ENCODE assay signal across 1 cellular context in genomic region chr19:48835734-48836088, GRCh38.
TF ChIP-seq lines count a peak whose summit lies in the region.

No MANE protein-coding gene starts in this region.

TF ChIP-seq in GM12878, 131 proteins besides CTCF, POLR2A, EP300 and RAD21 (continued from another document and continues in another):
- peak; percentile 62; the same call in 1 of the 3 replicates for TF ChIP-seq POU2F2 (IDR thresholded peaks at IDR 0.05; ENCODE audit: borderline replicate concordance, low read depth, low read length)
- no peak for TF ChIP-seq HDGF (IDR thresholded peaks at IDR 0.05)
- TF ChIP-seq SMAD5 (IDR thresholded peaks at IDR 0.05; ENCODE audit: low read depth) = no peak
- TF ChIP-seq, protein P1, sequence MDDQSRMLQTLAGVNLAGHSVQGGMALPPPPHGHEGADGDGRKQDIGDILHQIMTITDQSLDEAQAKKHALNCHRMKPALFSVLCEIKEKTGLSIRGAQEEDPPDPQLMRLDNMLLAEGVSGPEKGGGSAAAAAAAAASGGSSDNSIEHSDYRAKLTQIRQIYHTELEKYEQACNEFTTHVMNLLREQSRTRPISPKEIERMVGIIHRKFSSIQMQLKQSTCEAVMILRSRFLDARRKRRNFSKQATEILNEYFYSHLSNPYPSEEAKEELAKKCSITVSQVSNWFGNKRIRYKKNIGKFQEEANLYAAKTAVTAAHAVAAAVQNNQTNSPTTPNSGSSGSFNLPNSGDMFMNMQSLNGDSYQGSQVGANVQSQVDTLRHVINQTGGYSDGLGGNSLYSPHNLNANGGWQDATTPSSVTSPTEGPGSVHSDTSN (IDR thresholded peaks at IDR 0.05; ENCODE audit: insufficient replicate concordance, low read depth, low read length) = peak; percentile 9
- no peak for TF ChIP-seq CHD2 (IDR thresholded peaks at IDR 0.05; ENCODE audit: borderline replicate concordance, low read depth, low read length)
- no peak for TF ChIP-seq STAT3 (IDR thresholded peaks at IDR 0.05; ENCODE audit: low read depth, low read length)
- no peak for TF ChIP-seq KAT2A (conservative IDR thresholded peaks at IDR 0.05; ENCODE audit: control insufficient read depth, low read depth, low read length)
- TF ChIP-seq ESRRA (IDR thresholded peaks at IDR 0.05; ENCODE audit: low read length) = no peak
- no peak for TF ChIP-seq IRF5 (IDR thresholded peaks at IDR 0.05; ENCODE audit: borderline replicate concordance)
- TF ChIP-seq KLF5 (IDR thresholded peaks at IDR 0.05; ENCODE audit: partially characterized antibody) = no peak
- TF ChIP-seq, protein P2, sequence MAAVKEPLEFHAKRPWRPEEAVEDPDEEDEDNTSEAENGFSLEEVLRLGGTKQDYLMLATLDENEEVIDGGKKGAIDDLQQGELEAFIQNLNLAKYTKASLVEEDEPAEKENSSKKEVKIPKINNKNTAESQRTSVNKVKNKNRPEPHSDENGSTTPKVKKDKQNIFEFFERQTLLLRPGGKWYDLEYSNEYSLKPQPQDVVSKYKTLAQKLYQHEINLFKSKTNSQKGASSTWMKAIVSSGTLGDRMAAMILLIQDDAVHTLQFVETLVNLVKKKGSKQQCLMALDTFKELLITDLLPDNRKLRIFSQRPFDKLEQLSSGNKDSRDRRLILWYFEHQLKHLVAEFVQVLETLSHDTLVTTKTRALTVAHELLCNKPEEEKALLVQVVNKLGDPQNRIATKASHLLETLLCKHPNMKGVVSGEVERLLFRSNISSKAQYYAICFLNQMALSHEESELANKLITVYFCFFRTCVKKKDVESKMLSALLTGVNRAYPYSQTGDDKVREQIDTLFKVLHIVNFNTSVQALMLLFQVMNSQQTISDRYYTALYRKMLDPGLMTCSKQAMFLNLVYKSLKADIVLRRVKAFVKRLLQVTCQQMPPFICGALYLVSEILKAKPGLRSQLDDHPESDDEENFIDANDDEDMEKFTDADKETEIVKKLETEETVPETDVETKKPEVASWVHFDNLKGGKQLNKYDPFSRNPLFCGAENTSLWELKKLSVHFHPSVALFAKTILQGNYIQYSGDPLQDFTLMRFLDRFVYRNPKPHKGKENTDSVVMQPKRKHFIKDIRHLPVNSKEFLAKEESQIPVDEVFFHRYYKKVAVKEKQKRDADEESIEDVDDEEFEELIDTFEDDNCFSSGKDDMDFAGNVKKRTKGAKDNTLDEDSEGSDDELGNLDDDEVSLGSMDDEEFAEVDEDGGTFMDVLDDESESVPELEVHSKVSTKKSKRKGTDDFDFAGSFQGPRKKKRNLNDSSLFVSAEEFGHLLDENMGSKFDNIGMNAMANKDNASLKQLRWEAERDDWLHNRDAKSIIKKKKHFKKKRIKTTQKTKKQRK (IDR thresholded peaks at IDR 0.05; ENCODE audit: low read depth, low read length) = no peak
- no peak for TF ChIP-seq MTA3 (IDR thresholded peaks at IDR 0.05; ENCODE audit: borderline replicate concordance, low read length)
- TF ChIP-seq NR2C1 (IDR thresholded peaks at IDR 0.05) = peak; percentile 67
- TF ChIP-seq E4F1 (IDR thresholded peaks at IDR 0.05; ENCODE audit: borderline replicate concordance, partially characterized antibody) = no peak
- TF ChIP-seq HDAC6 (IDR thresholded peaks at IDR 0.05; ENCODE audit: unreplicated experiment) = no peak
- TF ChIP-seq SKIL (IDR thresholded peaks at IDR 0.05; ENCODE audit: low read depth, poor library complexity, severe bottlenecking) = peak; percentile 64
- TF ChIP-seq SREBF1 (IDR thresholded peaks at IDR 0.05; ENCODE audit: low read length) = no peak
- no peak for TF ChIP-seq BMI1 (IDR thresholded peaks at IDR 0.05; ENCODE audit: borderline replicate concordance)
- no peak for TF ChIP-seq ZNF274 (IDR thresholded peaks at IDR 0.05; ENCODE audit: insufficient read depth, insufficient read length)
- TF ChIP-seq CBX3 (IDR thresholded peaks at IDR 0.05; ENCODE audit: borderline replicate concordance, low read depth) = no peak
- TF ChIP-seq BCLAF1 (IDR thresholded peaks at IDR 0.05) = no peak
- no peak for TF ChIP-seq CEBPB (IDR thresholded peaks at IDR 0.05; ENCODE audit: borderline replicate concordance in 1 of 2, low read depth in 2 of 2, low read length in 2 of 2)
- no peak for TF ChIP-seq CHD1 (IDR thresholded peaks at IDR 0.05; ENCODE audit: low read depth, low read length)
- TF ChIP-seq JUNB (IDR thresholded peaks at IDR 0.05) = no peak
- TF ChIP-seq TARDBP (IDR thresholded peaks at IDR 0.05; ENCODE audit: borderline replicate concordance) = no peak
- TF ChIP-seq, protein P3, sequence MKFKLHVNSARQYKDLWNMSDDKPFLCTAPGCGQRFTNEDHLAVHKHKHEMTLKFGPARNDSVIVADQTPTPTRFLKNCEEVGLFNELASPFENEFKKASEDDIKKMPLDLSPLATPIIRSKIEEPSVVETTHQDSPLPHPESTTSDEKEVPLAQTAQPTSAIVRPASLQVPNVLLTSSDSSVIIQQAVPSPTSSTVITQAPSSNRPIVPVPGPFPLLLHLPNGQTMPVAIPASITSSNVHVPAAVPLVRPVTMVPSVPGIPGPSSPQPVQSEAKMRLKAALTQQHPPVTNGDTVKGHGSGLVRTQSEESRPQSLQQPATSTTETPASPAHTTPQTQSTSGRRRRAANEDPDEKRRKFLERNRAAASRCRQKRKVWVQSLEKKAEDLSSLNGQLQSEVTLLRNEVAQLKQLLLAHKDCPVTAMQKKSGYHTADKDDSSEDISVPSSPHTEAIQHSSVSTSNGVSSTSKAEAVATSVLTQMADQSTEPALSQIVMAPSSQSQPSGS (IDR thresholded peaks at IDR 0.05; ENCODE audit: low read length) = no peak
- no peak for TF ChIP-seq EZH2 (IDR thresholded peaks at IDR 0.05; ENCODE audit: borderline replicate concordance, control insufficient read depth, low read depth, low read length)
- 0 out of 2 replicates have a peak, but pooled peaks have one; percentile 52 for TF ChIP-seq MEF2A (IDR thresholded peaks at IDR 0.05; ENCODE audit: insufficient read depth, low read depth, low read length)
- peak; percentile 85 for TF ChIP-seq ZNF592 (IDR thresholded peaks at IDR 0.05)
- TF ChIP-seq FOS (IDR thresholded peaks at IDR 0.05; ENCODE audit: borderline replicate concordance, extremely low read depth, insufficient read length) = no peak
- peak; percentile 55; the same call in 1 of the 2 replicates for TF ChIP-seq IKZF1 (conservative IDR thresholded peaks at IDR 0.05)
- TF ChIP-seq SMC3 (IDR thresholded peaks at IDR 0.05; ENCODE audit: borderline replicate concordance, low read length) = peak; percentile 94
- TF ChIP-seq ZSCAN29 (IDR thresholded peaks at IDR 0.05) = no peak
- TF ChIP-seq EGR1 (IDR thresholded peaks at IDR 0.05; ENCODE audit: borderline replicate concordance in 1 of 2, low read depth in 2 of 2, low read length in 2 of 2) = no peak
- no peak for TF ChIP-seq ZNF217 (IDR thresholded peaks at IDR 0.05)
- TF ChIP-seq, protein P4, sequence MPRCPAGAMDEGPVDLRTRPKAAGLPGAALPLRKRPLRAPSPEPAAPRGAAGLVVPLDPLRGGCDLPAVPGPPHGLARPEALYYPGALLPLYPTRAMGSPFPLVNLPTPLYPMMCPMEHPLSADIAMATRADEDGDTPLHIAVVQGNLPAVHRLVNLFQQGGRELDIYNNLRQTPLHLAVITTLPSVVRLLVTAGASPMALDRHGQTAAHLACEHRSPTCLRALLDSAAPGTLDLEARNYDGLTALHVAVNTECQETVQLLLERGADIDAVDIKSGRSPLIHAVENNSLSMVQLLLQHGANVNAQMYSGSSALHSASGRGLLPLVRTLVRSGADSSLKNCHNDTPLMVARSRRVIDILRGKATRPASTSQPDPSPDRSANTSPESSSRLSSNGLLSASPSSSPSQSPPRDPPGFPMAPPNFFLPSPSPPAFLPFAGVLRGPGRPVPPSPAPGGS (IDR thresholded peaks at IDR 0.05; ENCODE audit: borderline replicate concordance, insufficient read depth, low read depth, low read length, poor library complexity, severe bottlenecking) = no peak
- no peak for TF ChIP-seq PAX8 (IDR thresholded peaks at IDR 0.05)
- no peak for TF ChIP-seq FOXM1 (IDR thresholded peaks at IDR 0.05; ENCODE audit: low read depth, low read length)
- TF ChIP-seq CBFB (IDR thresholded peaks at IDR 0.05; ENCODE audit: low read depth) = no peak
- peak; percentile 59; the same call in 1 of the 2 replicates for TF ChIP-seq ZNF24 (IDR thresholded peaks at IDR 0.05)
- TF ChIP-seq BACH1 (IDR thresholded peaks at IDR 0.05; ENCODE audit: borderline replicate concordance) = peak; percentile 42; the same call in 1 of the 2 replicates
- TF ChIP-seq CREB1 (IDR thresholded peaks at IDR 0.05; ENCODE audit: low read depth) = 0 out of 2 replicates have a peak, but pooled peaks have one; percentile 32
